In genomic region chr2:10146366-10147005, GRCh38 we compare ENCODE assay signal across 20 cellular contexts.
"Had no signal": no experiment of that assay in that cellular context is flagged by ENCODE, and none has a peak within 500 bp of the region (broad histone marks: within the 10 kb centered on the region; RNA-seq: fewer than 3 reads in every experiment).

No MANE protein-coding gene starts in this region.

- H3K27ac ChIP-seq: PC-9, SK-N-MC, VCaP had no signal

- H3K4me2 ChIP-seq: PC-9 had no signal

- H3K4me3 ChIP-seq: PC-9, SK-N-MC had no signal

- FAIRE-seq: astrocyte had no signal

- DNase-seq: activated CD4-positive, alpha-beta memory T cell treated with anti-CD3 and anti-CD28 coated beads for 36 hours; activated CD4-positive, alpha-beta T cell treated with anti-CD3 and anti-CD28 coated beads, Interleukin-2, amount 10 ng/mL, durations not matched to agents 7 days and 5 days; activated CD4-positive, CD25-positive, alpha-beta regulatory T cell; activated CD8-positive, alpha-beta memory T cell treated with anti-CD3 and anti-CD28 coated beads for 24 hours; activated naive CD4-positive, alpha-beta T cell; activated T-cell treated with anti-CD3 and anti-CD28 coated beads, Interleukin-2, amount 50 U/mL, for 48 hours; amygdala; Karpas-422; MM.1S; NCI-H1105; NCI-H1436 treated with DMSO at 0.1 percent for 48 hours; NCI-H187 treated with DMSO at 0.1 percent for 48 hours; NCI-H2081 treated with DMSO at 0.1 percent for 48 hours; NCI-H446; NCI-H524; PC-9; T-helper 1 cell had no signal

- H2AFZ ChIP-seq: PC-9 had no signal
